1 cellular context compared by ENCODE assay signal in the genomic region with DNA sequence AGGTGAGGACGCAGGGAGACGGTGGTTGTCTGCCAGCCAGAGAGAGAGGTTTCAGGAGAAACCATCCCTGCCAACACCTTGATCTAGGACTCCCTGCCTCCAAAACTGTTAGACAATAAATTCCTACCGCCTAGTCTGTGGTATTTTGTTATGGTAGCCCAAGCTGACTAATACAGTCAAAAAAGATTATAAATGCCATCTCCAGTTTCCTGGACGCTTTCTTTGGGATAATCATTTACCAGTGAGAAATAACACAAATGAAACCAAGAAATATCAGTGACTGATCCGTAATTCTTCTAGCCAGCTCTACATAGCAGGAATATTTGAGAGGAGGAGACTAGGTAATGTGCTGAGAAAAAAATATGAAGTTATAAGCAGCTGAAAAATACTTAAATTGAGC.
TF ChIP-seq lines count a peak whose summit lies in the region.

No MANE protein-coding gene starts in this region.

TF ChIP-seq in H1, 55 proteins besides CTCF, POLR2A, EP300 and RAD21 (continued from another document):
- TF ChIP-seq, protein P1, sequence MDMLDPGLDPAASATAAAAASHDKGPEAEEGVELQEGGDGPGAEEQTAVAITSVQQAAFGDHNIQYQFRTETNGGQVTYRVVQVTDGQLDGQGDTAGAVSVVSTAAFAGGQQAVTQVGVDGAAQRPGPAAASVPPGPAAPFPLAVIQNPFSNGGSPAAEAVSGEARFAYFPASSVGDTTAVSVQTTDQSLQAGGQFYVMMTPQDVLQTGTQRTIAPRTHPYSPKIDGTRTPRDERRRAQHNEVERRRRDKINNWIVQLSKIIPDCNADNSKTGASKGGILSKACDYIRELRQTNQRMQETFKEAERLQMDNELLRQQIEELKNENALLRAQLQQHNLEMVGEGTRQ (IDR thresholded peaks at IDR 0.05; ENCODE audit: low read length), result no peak
- TF ChIP-seq SIRT6 (IDR thresholded peaks at IDR 0.05; ENCODE audit: low read length) (no peak), JUND (IDR thresholded peaks at IDR 0.05; ENCODE audit: low read length) (no peak), HDAC6 (IDR thresholded peaks at IDR 0.05; ENCODE audit: low read depth, low read length) (no peak), HDAC2 (IDR thresholded peaks at IDR 0.05; ENCODE audit: borderline replicate concordance in 1 of 2, low read depth in 2 of 2, low read length in 2 of 2) (no peak)
